In genomic region chr6:131660195-131660594, GRCh38 we compare ENCODE assay signal across 13 cellular contexts. TPM values are rescaled to one million over a fixed set of nuclear protein-coding genes. Genes with fewer than 3 reads are reported as not detected.
DNase-seq lines count a peak whose midpoint lies in the region; ATAC-seq and TF ChIP-seq lines count a peak whose summit lies in the region.
"Had no signal": no experiment of that assay in that cellular context is flagged by ENCODE, and none has a peak within 500 bp of the region (broad histone marks: within the 10 kb centered on the region; RNA-seq: fewer than 3 reads in every experiment).

No MANE protein-coding gene starts in this region.

- H3K9ac ChIP-seq in IMR-90 (ENCODE audit: low read depth, low read length) = no peak overlapping the region
- no peak overlapping the region for H3K9ac ChIP-seq in neural progenitor cell

- dilution Hi-C loops in IMR-90 (cut with HindIII; ENCODE audit: low sequenced_read_pairs, unreplicated experiment) = no loop called here

- no peaks in the 10 kb centered on the region for H4K20me1 ChIP-seq in IMR-90 (ENCODE audit: insufficient read depth, low read length)
- no peaks in the 10 kb centered on the region for H4K20me1 ChIP-seq in neural progenitor cell (ENCODE audit: low read depth)

- H3K36me3 Mint-ChIP-seq in neural progenitor cell = no peaks in the 10 kb centered on the region
- H3K36me3 Mint-ChIP-seq: WTC11 had no signal

- H3K9me3 Mint-ChIP-seq in neural progenitor cell = no peaks in the 10 kb centered on the region

- no peaks in the 10 kb centered on the region for H3K9me3 ChIP-seq in IMR-90 (ENCODE audit: control insufficient read depth, insufficient read depth, low read length)
- no peaks in the 10 kb centered on the region for H3K9me3 ChIP-seq in neural progenitor cell (ENCODE audit: low read depth)
- H3K9me3 ChIP-seq: lower lobe of right lung had no signal

- H2AK9ac ChIP-seq in IMR-90 (replicated peaks; ENCODE audit: low read depth, low read length, poor library complexity) = no peak overlapping the region

- H4K5ac ChIP-seq in IMR-90 (ENCODE audit: low read depth, low read length) = no peak overlapping the region

- H3K4ac ChIP-seq in IMR-90 (ENCODE audit: low read depth, low read length) = peak overlapping the region; percentile 4; the same call in 1 of the 2 replicates

- H3K27ac ChIP-seq in IMR-90 (ENCODE audit: insufficient read depth, low read length) = no peak overlapping the region
- no peak overlapping the region for H3K27ac ChIP-seq in neural progenitor cell
- H3K27ac ChIP-seq: C4-2B, lower lobe of right lung had no signal

- no peak overlapping the region for H2BK120ac ChIP-seq in IMR-90 (ENCODE audit: low read depth, low read length)

- in situ Hi-C loops in Caki2 (cut with HindIII; ENCODE audit: low pct_unique_long_range_greater_than_20kb, low sequenced_read_pairs) = no loop called here
- in situ Hi-C loops in IMR-90 (cut with MboI; ENCODE audit: low sequenced_read_pairs) = no loop called here

- no CpG with 5 or more reads among the region's 1 CpG for WGBS in IMR-90 (ENCODE audit: extremely low coverage in 2 of 2, insufficient read length in 1 of 2), 2 experiments

- TF ChIP-seq CTCF in IMR-90 (conservative IDR thresholded peaks at IDR 0.05; ENCODE audit: low read depth, low read length) (no peak), foreskin fibroblast (IDR thresholded peaks at IDR 0.05; ENCODE audit: low read depth, low read length) (no peak), neural progenitor cell (IDR thresholded peaks at IDR 0.05) (no peak)

- H2AK5ac ChIP-seq in IMR-90 (ENCODE audit: low read depth, low read length) = no peak overlapping the region

- no peaks in the 10 kb centered on the region for H3F3A ChIP-seq in neural progenitor cell (ENCODE audit: low read depth)

- no peaks in the 10 kb centered on the region for H3K79me2 ChIP-seq in neural progenitor cell (ENCODE audit: low read depth)

- no peak for TF ChIP-seq POLR2A in IMR-90 (IDR thresholded peaks at IDR 0.05; ENCODE audit: low read depth, low read length)

- H3K4me1 Mint-ChIP-seq in neural progenitor cell = no peaks in the 10 kb centered on the region
- H3K4me1 Mint-ChIP-seq: WTC11 had no signal

- DNase-seq in Caki2 (ENCODE audit: low read depth) (peak; percentile 54), IMR-90 (peak; percentile 78), SKM-1 (lab: John Stamatoyannopoulos, UW; ENCODE audit: unreplicated experiment) (peak; percentile 4), foreskin fibroblast (peak; percentile 47 to 60), neural progenitor cell (ENCODE audit: low spot score) (no peak), GF-D8 (lab: John Stamatoyannopoulos, UW) (no peak)
- DNase-seq in stimulated activated CD4-positive, alpha-beta T cell treated with anti-CD3 and anti-CD28 coated beads, Interleukin-2, amount 100 ng/mL, for 48 hours = no peak
- DNase-seq: head of caudate nucleus, lower lobe of right lung had no signal

- H3K27me3 Mint-ChIP-seq in neural progenitor cell (ENCODE audit: insufficient read depth, low read depth) = peaks cover 2% of the 10 kb centered on the region
- H3K27me3 Mint-ChIP-seq: progenitor cell of endocrine pancreas had no signal

- BruUV-seq in IMR-90 (replicated peaks; lab: Mats Ljungman, UMichigan) = no TSS peak

- H3K14ac ChIP-seq in IMR-90 (replicated peaks; ENCODE audit: low read depth, low read length) = no peak overlapping the region

- H3K27ac Mint-ChIP-seq in neural progenitor cell = no peak overlapping the region
- H3K27ac Mint-ChIP-seq: progenitor cell of endocrine pancreas, WTC11 had no signal

- H3K4me3 ChIP-seq in IMR-90 (ENCODE audit: insufficient read depth, low read depth, low read length) (no peak overlapping the region), foreskin fibroblast (ENCODE audit: low read depth in 1 of 2, low read length in 2 of 2) (no peak overlapping the region), neural progenitor cell (no peak overlapping the region)
- H3K4me3 ChIP-seq: lower lobe of right lung had no signal

- H2BK15ac ChIP-seq in IMR-90 (ENCODE audit: low read depth, low read length) = no peak overlapping the region

- H2BK5ac ChIP-seq in IMR-90 (ENCODE audit: low read depth, low read length, poor library complexity, severe bottlenecking) = peak overlapping the region; percentile 74

- peaks cover 3% of the 10 kb centered on the region; the same call in 1 of the 2 replicates for H3K9me1 ChIP-seq in IMR-90 (ENCODE audit: insufficient read depth, low read length)

- H3K18ac ChIP-seq in IMR-90 (ENCODE audit: low read depth, low read length) = no peak overlapping the region; the same call in 1 of the 2 replicates

- peak overlapping the region; percentile 16 for H2AFZ ChIP-seq in IMR-90 (replicated peaks; ENCODE audit: low read length, poor library complexity)
- no peak overlapping the region for H2AFZ ChIP-seq in neural progenitor cell (replicated peaks)

- H3K4me2 ChIP-seq in IMR-90 (ENCODE audit: low read depth, low read length) = peak overlapping the region; percentile 16; the same call in 1 of the 2 replicates
- H3K4me2 ChIP-seq in neural progenitor cell = no peak overlapping the region

- no peaks in the 10 kb centered on the region for H3K36me3 ChIP-seq in IMR-90 (ENCODE audit: control insufficient read depth, insufficient read depth, low read length)
- H3K36me3 ChIP-seq in neural progenitor cell = no peaks in the 10 kb centered on the region
- H3K36me3 ChIP-seq: lower lobe of right lung had no signal

- H3K79me1 ChIP-seq in IMR-90 (ENCODE audit: low read depth in 1 of 2, low read length in 2 of 2) = no peaks in the 10 kb centered on the region

- H3K27me3 ChIP-seq in IMR-90 (ENCODE audit: control insufficient read depth, insufficient read depth, low read length) (no peaks in the 10 kb centered on the region), neural progenitor cell (no peaks in the 10 kb centered on the region)

- H3K4me1 ChIP-seq in IMR-90 (ENCODE audit: control insufficient read depth, insufficient read depth, low read length) = peaks cover 5% of the 10 kb centered on the region
- no peaks in the 10 kb centered on the region for H3K4me1 ChIP-seq in neural progenitor cell
- H3K4me1 ChIP-seq: lower lobe of right lung had no signal

- no peak overlapping the region for H2BK20ac ChIP-seq in IMR-90 (ENCODE audit: low read depth, low read length)

- no peak for TF ChIP-seq RAD21 in IMR-90 (IDR thresholded peaks at IDR 0.05; ENCODE audit: low read length)

- H3K56ac ChIP-seq in IMR-90 (ENCODE audit: extremely low read depth, insufficient read depth, low read length) = no peak overlapping the region

- CTCF ChIA-PET in IMR-90 (lab: Yijun Ruan, JAX) = no interaction called here

- no peak overlapping the region for H4K91ac ChIP-seq in IMR-90 (ENCODE audit: insufficient read depth, low read depth, low read length)

- ATAC-seq in IMR-90 (ENCODE audit: low read depth) (peak; percentile 53), GM18909 (IDR thresholded peaks at IDR 0.05; ENCODE audit: poor library complexity, unreplicated experiment) (no peak)
- ATAC-seq: lower lobe of right lung, WTC11 had no signal

- intact Hi-C loops in IMR-90 (cut with micrococcal nuclease) = no loop called here

- POLR2A ChIA-PET in IMR-90 (lab: Charles Lee; ENCODE audit: unreplicated experiment) = no interaction called here

- H4K8ac ChIP-seq in IMR-90 (ENCODE audit: low read depth in 2 of 2, low read length in 2 of 2) = no peak overlapping the region

- H3K4me3 Mint-ChIP-seq in neural progenitor cell = no peak overlapping the region
- H3K4me3 Mint-ChIP-seq: WTC11 had no signal

- H3K23ac ChIP-seq in IMR-90 (ENCODE audit: low read depth, low read length) = no peak overlapping the region

TF ChIP-seq in IMR-90, 13 proteins besides CTCF, POLR2A, EP300 and RAD21 (continues in another document):
- TF ChIP-seq CHD1 (IDR thresholded peaks at IDR 0.05; ENCODE audit: low read depth, low read length) (no peak), USF2 (IDR thresholded peaks at IDR 0.05; ENCODE audit: low read depth, low read length) (no peak)

RNA-seq across cellular contexts. Expression of gene ENPP3, which starts 23.1 kb away (rescaled TPM):
- 0.17 and 0.29 TPM in 2 replicates for total RNA-seq in Caki2 (2014; rRNA removed; shearing (Covaris generic); ENCODE audit: low replicate concordance)
- total RNA-seq in IMR-90 (2012; rRNA removed) = under 0.01 TPM in 1 of 2 replicates, not detected in the other
- polyA plus RNA-seq in IMR-90 (2012; rRNA removed) = 0.05 TPM in 1 of 2 replicates, not detected in the other
- 0.01 TPM in 1 of 2 replicates, not detected in the other for polyA plus RNA-seq in IMR-90 (2012; cell fraction: cytosol; rRNA removed)
- 0.11 TPM in 1 of 2 replicates, not detected in the other for polyA plus RNA-seq in IMR-90 (2012; cell fraction: nucleus; rRNA removed; ENCODE audit: low replicate concordance)
- 0.09 and 0.50 TPM in 2 replicates for total RNA-seq in neural progenitor cell (ENCODE audit: low replicate concordance)
- total RNA-seq: progenitor cell of endocrine pancreas, WTC11 had no signal

RNA-seq across cellular contexts. Expression of gene MED23, which starts 32.2 kb away (rescaled TPM):
- 15.6 and 16.0 TPM in 2 replicates for total RNA-seq in Caki2 (2014; rRNA removed; shearing (Covaris generic); ENCODE audit: low replicate concordance)
- 38.3 and 40.7 TPM in 2 replicates for total RNA-seq in IMR-90 (2012; rRNA removed)
- polyA plus RNA-seq in IMR-90 (2012; rRNA removed) = 13.0 and 16.0 TPM in 2 replicates
- 2.7 and 3.1 TPM in 2 replicates for polyA plus RNA-seq in IMR-90 (2012; cell fraction: cytosol; rRNA removed)
- 9.6 and 68.2 TPM in 2 replicates for polyA plus RNA-seq in IMR-90 (2012; cell fraction: nucleus; rRNA removed; ENCODE audit: low replicate concordance)
- 28.2 and 37.3 TPM in 2 replicates for total RNA-seq in neural progenitor cell (ENCODE audit: low replicate concordance)

RNA-seq across cellular contexts. Expression of gene OR2A4, which starts 41.0 kb away (rescaled TPM):
- total RNA-seq in Caki2 (2014; rRNA removed; shearing (Covaris generic); ENCODE audit: low replicate concordance) = 0.44 TPM in 1 of 2 replicates, not detected in the other
- total RNA-seq in IMR-90 (2012; rRNA removed) (not detected in 2 replicates), neural progenitor cell (ENCODE audit: low replicate concordance) (0.82 TPM in 1 of 2 replicates, not detected in the other)
- not detected in 2 replicates for polyA plus RNA-seq in IMR-90 (2012; rRNA removed)
- not detected in 2 replicates for polyA plus RNA-seq in IMR-90 (2012; cell fraction: cytosol; rRNA removed)
- not detected in 2 replicates for polyA plus RNA-seq in IMR-90 (2012; cell fraction: nucleus; rRNA removed; ENCODE audit: low replicate concordance)
- total RNA-seq: lower lobe of right lung, progenitor cell of endocrine pancreas, WTC11 had no signal

RNA-seq across cellular contexts. Expression of gene CTAGE9, which starts 50.6 kb away (rescaled TPM):
- total RNA-seq in Caki2 (2014; rRNA removed; shearing (Covaris generic); ENCODE audit: low replicate concordance) = not detected in 2 replicates
- total RNA-seq in IMR-90 (2012; rRNA removed) (not detected in 2 replicates), neural progenitor cell (ENCODE audit: low replicate concordance) (not detected in 2 replicates)
- not detected in 2 replicates for polyA plus RNA-seq in IMR-90 (2012; rRNA removed)
- polyA plus RNA-seq in IMR-90 (2012; cell fraction: cytosol; rRNA removed) = not detected in 2 replicates
- not detected in 2 replicates for polyA plus RNA-seq in IMR-90 (2012; cell fraction: nucleus; rRNA removed; ENCODE audit: low replicate concordance)
- total RNA-seq: lower lobe of right lung, progenitor cell of endocrine pancreas had no signal

Comparison
In these comparisons a context has a peak if more than half of its experiments do, and no peak if none do; other contexts are left out.
1. DNase-seq: peak in Caki2 (single experiment), IMR-90 (single experiment), SKM-1 (single experiment) and foreskin fibroblast (2 of 2); none in stimulated activated CD4-positive, alpha-beta T cell treated with anti-CD3 and anti-CD28 coated beads, Interleukin-2, amount 100 ng/mL, for 48 hours (0 of 2), neural progenitor cell (single experiment) and GF-D8 (single experiment).